In genomic region chr2:50196775-50197482, GRCh38 we compare ENCODE assay signal across 25 cellular contexts.
DNase-seq lines count a peak whose midpoint lies in the region; ATAC-seq, FAIRE-seq and TF ChIP-seq lines count a peak whose summit lies in the region.
"Had no signal": no experiment of that assay in that cellular context is flagged by ENCODE, and none has a peak within 500 bp of the region (broad histone marks: within the 10 kb centered on the region; RNA-seq: fewer than 3 reads in every experiment).

No MANE protein-coding gene starts in this region.

- no peak overlapping the region for H3K27ac ChIP-seq in A549
- no peak overlapping the region for H3K27ac ChIP-seq in iPS DF 6.9 (ENCODE audit: low read length)
- H3K27ac ChIP-seq: BLaER1 had no signal

- TF ChIP-seq EP300 in A549 (IDR thresholded peaks at IDR 0.05), result no peak

- POLR2A ChIA-PET in A549 (lab: Yijun Ruan, JAX), result no interaction called here

- DNase-seq in A549 (ENCODE audit: low read depth in 1 of 2, low spot score in 1 of 2), result no peak
- peak; percentile 0 for DNase-seq in H7
- DNase-seq in NCI-H345 treated with DMSO at 0.1 percent for 48 hours (lab: John Stamatoyannopoulos, UW; ENCODE audit: unreplicated experiment), result peak; percentile 62
- peak; percentile 7 for DNase-seq in iPS DF 6.9 (ENCODE audit: low read depth, low spot score)
- no peak for DNase-seq in globus pallidus (ENCODE audit: low spot score)
- DNase-seq: CD4-positive, alpha-beta memory T cell; DMS153; EL; GOT3; HFFc6; Karpas-422; NCI-H1048; NCI-H1436 treated with DMSO at 0.1 percent for 48 hours; NCI-H2081; NCI-H226; NCI-H526; SW 1271 had no signal

- H3K4me2 ChIP-seq in A549, result no peak overlapping the region
- H3K4me2 ChIP-seq: BLaER1 had no signal

- ATAC-seq in A549, result no peak
- no peak for ATAC-seq in GM21786 (IDR thresholded peaks at IDR 0.05; ENCODE audit: unreplicated experiment)
- no peak for ATAC-seq in HG02973 (IDR thresholded peaks at IDR 0.05; ENCODE audit: unreplicated experiment)
- ATAC-seq: Right ventricle myocardium inferior had no signal

- H3K27me3 ChIP-seq in H7 (ENCODE audit: control insufficient read depth, insufficient read depth, low read length) (no peaks in the 10 kb centered on the region), iPS DF 6.9 (ENCODE audit: control insufficient read depth, insufficient read depth, low read length) (no peaks in the 10 kb centered on the region)
- H3K27me3 ChIP-seq: BLaER1 had no signal

- under 1% methylated on average over 6 of the region's 6 CpGs for WGBS in A549 (ENCODE audit: missing lambda C conversion rate)
- no CpG with 5 or more reads among the region's 6 CpGs for WGBS in iPS DF 6.9 (ENCODE audit: insufficient coverage, insufficient read length)

- TF ChIP-seq POLR2A in A549 (IDR thresholded peaks at IDR 0.05; ENCODE audit: low read length), result no peak

- H3K4me3 ChIP-seq in A549 (no peak overlapping the region), H7 (ENCODE audit: insufficient read depth, low read depth, low read length) (no peak overlapping the region), iPS DF 6.9 (ENCODE audit: low read length) (no peak overlapping the region)
- H3K4me3 ChIP-seq: BLaER1 had no signal

- no peak for TF ChIP-seq CTCF in A549 (IDR thresholded peaks at IDR 0.05)

- no peak for TF ChIP-seq RAD21 in A549 (conservative IDR thresholded peaks at IDR 0.05 in 1 of 2, IDR thresholded peaks at IDR 0.05 in 1 of 2)

- no peaks in the 10 kb centered on the region for H3K9me3 ChIP-seq in A549
- no peaks in the 10 kb centered on the region for H3K9me3 ChIP-seq in iPS DF 6.9 (ENCODE audit: control insufficient read depth, insufficient read depth, low read length)
- H3K9me3 ChIP-seq: BLaER1 had no signal

- H3K36me3 ChIP-seq in H7 (replicated peaks; ENCODE audit: control insufficient read depth, insufficient read depth, low read length) (no peaks in the 10 kb centered on the region), iPS DF 6.9 (ENCODE audit: control insufficient read depth, insufficient read depth, low read length) (no peaks in the 10 kb centered on the region)
- H3K36me3 ChIP-seq: BLaER1 had no signal

- FAIRE-seq in A549 (lab: Jason Lieb, UNC), result peak; percentile 18
- FAIRE-seq: A204.1, GM12891, GM19239, RCC 7860 had no signal

- CTCF ChIA-PET in A549 (lab: Yijun Ruan, JAX), result interaction anchor here (0.6 kb wide), 2 partner anchors 57 to 1816 kb away, joined by 3 read pairs; no protein-coding TSS in a partner anchor

- H3K4me1 ChIP-seq in A549, result no peaks in the 10 kb centered on the region
- no peaks in the 10 kb centered on the region; the same call in 1 of the 2 replicates for H3K4me1 ChIP-seq in iPS DF 6.9 (ENCODE audit: control insufficient read depth, insufficient read depth, low read length)
- H3K4me1 ChIP-seq: BLaER1 had no signal

TF ChIP-seq in A549, 52 proteins besides CTCF, POLR2A, EP300 and RAD21:
- TF ChIP-seq KDM1A (IDR thresholded peaks at IDR 0.05; ENCODE audit: low read depth), result no peak

Comparison
In these comparisons a context has a peak if more than half of its experiments do, and no peak if none do; other contexts are left out.
1. DNase-seq: peak in H7 (single experiment), NCI-H345 treated with DMSO at 0.1 percent for 48 hours (single experiment) and iPS DF 6.9 (single experiment); none in A549 (0 of 2) and globus pallidus (single experiment).